13 cellular contexts compared by ENCODE assay signal in genomic region chr5:139276426-139276825, GRCh38. TPM values are rescaled to one million over a fixed set of nuclear protein-coding genes. Genes with fewer than 3 reads are reported as not detected.
A peak's percentile ranks its signal among the peaks of the same experiment; 100 is the strongest.
DNase-seq lines count a peak whose midpoint lies in the region; ATAC-seq and TF ChIP-seq lines count a peak whose summit lies in the region.
"Had no signal": no experiment of that assay in that cellular context is flagged by ENCODE, and none has a peak within 500 bp of the region (broad histone marks: within the 10 kb centered on the region; RNA-seq: fewer than 3 reads in every experiment).

No MANE protein-coding gene starts in this region.

- intact Hi-C loops in activated CD8-positive, alpha-beta T cell treated with anti-CD3 and anti-CD28 coated beads for 36 hours (cut with micrococcal nuclease): no loop called here

- peaks cover 61% of the 10 kb centered on the region for H3K4me1 Mint-ChIP-seq in activated CD8-positive, alpha-beta T cell treated with anti-CD3 and anti-CD28 coated beads for 36 hours (ENCODE audit: low read depth)

- H3K36me3 ChIP-seq in BE2C (peaks cover 63% of the 10 kb centered on the region), mesendoderm (ENCODE audit: control insufficient read depth, insufficient read depth, low read length) (peaks cover 13% of the 10 kb centered on the region), SJCRH30 (peaks cover 54% of the 10 kb centered on the region)

- H4K5ac ChIP-seq in mesendoderm (ENCODE audit: low read length): no peak overlapping the region

- no CpG with 5 or more reads among the region's 2 CpGs for WGBS in mesendoderm (ENCODE audit: extremely low coverage, insufficient coverage, low lambda C conversion rate)

- H2BK120ac ChIP-seq in mesendoderm (ENCODE audit: low read depth, low read length): no peak overlapping the region

- no peak overlapping the region for H3K18ac ChIP-seq in mesendoderm (ENCODE audit: low read length)

- no peak overlapping the region for H3K23ac ChIP-seq in mesendoderm (ENCODE audit: low read length)

- no peak for TF ChIP-seq CTCF in BE2C (IDR thresholded peaks at IDR 0.05; ENCODE audit: low read depth, low read length)
- no peak for TF ChIP-seq CTCF in GM12875 (IDR thresholded peaks at IDR 0.05; ENCODE audit: borderline replicate concordance, insufficient read depth, low read depth, low read length)
- TF ChIP-seq CTCF in activated CD8-positive, alpha-beta T cell treated with anti-CD3 and anti-CD28 coated beads for 36 hours (IDR thresholded peaks at IDR 0.05): no peak

- DNase-seq in BE2C (no peak), mesendoderm (no peak), SJCRH30 (no peak), NCI-H2107 (lab: John Stamatoyannopoulos, UW) (no peak), iPS-NIHi7 (ENCODE audit: extremely low spot score) (no peak)
- DNase-seq in activated CD8-positive, alpha-beta T cell treated with anti-CD3 and anti-CD28 coated beads for 36 hours: no peak
- DNase-seq: activated gamma-delta T cell, DMS153, KBM-7, NCI-H510A, retina had no signal

- POLR2A ChIA-PET in activated CD8-positive, alpha-beta T cell treated with anti-CD3 and anti-CD28 coated beads for 36 hours (lab: Charles Lee): interaction anchor here (0.7 to 18.0 kb wide), 10 partner anchors 8 to 734 kb away, joined by 3 to 384 read pairs (median 4); partner anchors contain the start of genes MATR3, PAIP2 and UBE2D2

- CTCF ChIA-PET in activated CD8-positive, alpha-beta T cell treated with anti-CD3 and anti-CD28 coated beads for 36 hours (lab: Charles Lee): interaction anchor here (1.1 to 2.2 kb wide), 8 partner anchors 10 to 127 kb away, joined by 3 to 8 read pairs (median 4); partner anchors contain the start of genes MATR3 and PROB1

- H3K4me1 ChIP-seq in BE2C (peaks cover 10% of the 10 kb centered on the region; the same call in 1 of the 2 replicates), mesendoderm (ENCODE audit: control insufficient read depth, low read depth, low read length) (peaks cover 11% of the 10 kb centered on the region), SJCRH30 (peaks cover 4% of the 10 kb centered on the region)

- H2BK15ac ChIP-seq in mesendoderm (replicated peaks; ENCODE audit: low read depth): no peak overlapping the region

- no peaks in the 10 kb centered on the region for H3K9me3 Mint-ChIP-seq in activated CD8-positive, alpha-beta T cell treated with anti-CD3 and anti-CD28 coated beads for 36 hours

- H3K27ac ChIP-seq in mesendoderm (ENCODE audit: low read depth, low read length) (no peak overlapping the region), SJCRH30 (no peak overlapping the region)

- no peak overlapping the region for H4K8ac ChIP-seq in mesendoderm (ENCODE audit: low read depth, low read length)

- peaks cover 8% of the 10 kb centered on the region for H3K79me1 ChIP-seq in mesendoderm (ENCODE audit: low read length)

- peak overlapping the region; percentile 97 for H3K4me3 Mint-ChIP-seq in activated CD8-positive, alpha-beta T cell treated with anti-CD3 and anti-CD28 coated beads for 36 hours

- H3K27me3 ChIP-seq in BE2C: no peaks in the 10 kb centered on the region
- no peaks in the 10 kb centered on the region for H3K27me3 ChIP-seq in mesendoderm (ENCODE audit: insufficient read depth, low read length, poor library complexity)
- H3K27me3 ChIP-seq in SJCRH30: no peaks in the 10 kb centered on the region

- H3K27ac Mint-ChIP-seq in activated CD8-positive, alpha-beta T cell treated with anti-CD3 and anti-CD28 coated beads for 36 hours: peak overlapping the region; percentile 86

- H2BK5ac ChIP-seq in mesendoderm (ENCODE audit: low read length): no peak overlapping the region

- H3K56ac ChIP-seq in mesendoderm (ENCODE audit: low read length): peak overlapping the region; percentile 84

- peak overlapping the region; percentile 96 for H3K4me2 ChIP-seq in mesendoderm (ENCODE audit: low read length)

- peaks cover 54% of the 10 kb centered on the region for H3K79me2 ChIP-seq in mesendoderm (ENCODE audit: control insufficient read depth, insufficient read depth, low read length)

- H3K9ac ChIP-seq in mesendoderm (ENCODE audit: low read length): peak overlapping the region; percentile 95

- peaks cover 64% of the 10 kb centered on the region for H3K36me3 Mint-ChIP-seq in activated CD8-positive, alpha-beta T cell treated with anti-CD3 and anti-CD28 coated beads for 36 hours (ENCODE audit: low read depth)

- H3K9me3 ChIP-seq in BE2C: no peaks in the 10 kb centered on the region
- no peaks in the 10 kb centered on the region for H3K9me3 ChIP-seq in SJCRH30 (replicated peaks)

- H3K4ac ChIP-seq in mesendoderm (ENCODE audit: low read depth, low read length): no peak overlapping the region

- no peak for ATAC-seq in activated CD8-positive, alpha-beta T cell treated with anti-CD3 and anti-CD28 coated beads for 36 hours
- no peak for ATAC-seq in GM21825 (IDR thresholded peaks at IDR 0.05; ENCODE audit: unreplicated experiment)

- H2AK5ac ChIP-seq in mesendoderm (ENCODE audit: low read length): no peak overlapping the region

- H3K27me3 Mint-ChIP-seq in activated CD8-positive, alpha-beta T cell treated with anti-CD3 and anti-CD28 coated beads for 36 hours: peaks cover 2% of the 10 kb centered on the region

- peak overlapping the region; percentile 42 for H3K4me3 ChIP-seq in BE2C (ENCODE audit: low read depth, low read length)
- H3K4me3 ChIP-seq in GM12875 (ENCODE audit: low read depth, low read length): peak overlapping the region; percentile 89
- peak overlapping the region; percentile 83 for H3K4me3 ChIP-seq in mesendoderm (ENCODE audit: low read length)
- no peak overlapping the region for H3K4me3 ChIP-seq in SJCRH30

RNA-seq across cellular contexts. Expression of gene MATR3, which starts 17.1 kb away (rescaled TPM):
- 178 TPM for polyA plus RNA-seq in BE2C (2012; ENCODE audit: insufficient read depth, insufficient read length, low read depth)
- total RNA-seq in activated CD8-positive, alpha-beta T cell treated with anti-CD3 and anti-CD28 coated beads for 36 hours: 100 to 1,000 TPM; 181 to 209 TPM
- 275 TPM for polyA plus RNA-seq in mesendoderm (2013, experiment 1 of 2)
- polyA plus RNA-seq in mesendoderm (2013, experiment 2 of 2): 261 TPM
- total RNA-seq in SJCRH30 (2014; rRNA removed; shearing (Covaris generic)): 588 and 629 TPM in 2 replicates
